8 cellular contexts compared by ENCODE assay signal in the genomic region with DNA sequence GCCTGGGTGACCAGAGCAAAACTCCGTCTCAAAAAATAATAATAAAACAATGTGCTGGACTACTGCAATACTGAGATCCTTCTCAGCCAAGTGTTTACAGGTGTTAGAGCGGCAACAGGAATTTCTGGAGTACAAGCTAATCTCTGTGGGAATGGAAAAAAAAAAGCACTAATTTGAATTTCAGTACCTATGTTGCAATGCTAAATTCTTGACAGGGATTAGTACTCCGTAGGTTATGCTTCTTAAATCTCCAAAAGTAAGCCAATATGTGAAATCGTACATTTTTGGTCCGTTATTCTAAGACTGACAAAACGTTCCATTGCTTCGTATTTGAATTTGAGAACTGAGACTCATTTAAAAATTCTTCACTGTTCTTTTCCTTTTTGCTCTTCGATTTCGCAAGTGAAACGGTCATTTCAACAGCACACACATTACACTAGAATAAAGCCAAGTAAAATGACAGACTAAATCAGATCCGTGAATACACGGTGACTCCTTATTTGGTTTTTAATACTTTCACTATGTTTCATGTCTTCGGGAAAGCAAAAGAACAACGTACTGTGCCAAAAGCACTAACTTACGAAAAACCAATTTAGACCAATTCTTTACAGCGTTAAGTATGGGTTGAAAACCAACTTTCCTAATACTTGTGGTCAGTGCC. TPM values are rescaled to one million over a fixed set of nuclear protein-coding genes. Genes with fewer than 3 reads are reported as not detected.
A peak's percentile ranks its signal among the peaks of the same experiment; 100 is the strongest.
DNase-seq lines count a peak whose midpoint lies in the region; ATAC-seq, FAIRE-seq and TF ChIP-seq lines count a peak whose summit lies in the region.

No MANE protein-coding gene starts in this region.

- no peak for DNase-seq in Calu3
- DNase-seq in Kasumi-1 (lab: John Stamatoyannopoulos, UW), result peak; percentile 36 to 38
- no peak for DNase-seq in K562 (ENCODE audit: extremely low read depth in 1 of 4, low spot score in 3 of 4)
- DNase-seq in memory B cell (ENCODE audit: low spot score in 2 of 2), result no peak
- no peak for DNase-seq in vagina (ENCODE audit: extremely low spot score in 2 of 2)
- no peak for DNase-seq in NCI-H2196 (lab: John Stamatoyannopoulos, UW; ENCODE audit: unreplicated experiment)
- no peak for DNase-seq in T1000 (lab: John Stamatoyannopoulos, UW)

- peak overlapping the region; percentile 95 for H3K27ac ChIP-seq in K562 (ENCODE audit: extremely low read depth, low read depth, low read length)
- H3K27ac ChIP-seq in vagina, result peak overlapping the region; percentile 96

- TF ChIP-seq POLR2A in K562 (conservative IDR thresholded peaks at IDR 0.05) (no peak), vagina (IDR thresholded peaks at IDR 0.05) (no peak)

- ATAC-seq in K562, result no peak
- ATAC-seq in memory B cell (ENCODE audit: low read depth), result no peak
- ATAC-seq in GM21528 (IDR thresholded peaks at IDR 0.05; ENCODE audit: low FRiP score, unreplicated experiment), result no peak

- H4K20me1 ChIP-seq in K562 (replicated peaks; ENCODE audit: control insufficient read depth, insufficient read depth, low read length), result no peaks in the 10 kb centered on the region; the same call in 1 of the 2 replicates

- H3K4me1 Mint-ChIP-seq in Calu3 (ENCODE audit: low read depth, unreplicated experiment) (peaks cover 25% of the 10 kb centered on the region), memory B cell (peaks cover 17% of the 10 kb centered on the region)

- POLR2A ChIA-PET in K562 (lab: Yijun Ruan, JAX), result interaction anchor here (0.8 to 3.9 kb wide), 4 partner anchors 11 to 1697 kb away, joined by 3 to 46 read pairs (median 4); a partner anchor contains a TSS

- H3K36me3 Mint-ChIP-seq in Calu3 (ENCODE audit: insufficient read depth, unreplicated experiment) (peaks cover 51% of the 10 kb centered on the region), memory B cell (peaks cover 2% of the 10 kb centered on the region)

- TF ChIP-seq RAD21 in K562 (CRISPR knock-in tag; conservative IDR thresholded peaks at IDR 0.05 in 1 of 2, IDR thresholded peaks at IDR 0.05 in 1 of 2), result no peak

- H3K4me3 Mint-ChIP-seq in Calu3 (ENCODE audit: low read depth, unreplicated experiment) (peak overlapping the region; percentile 75), memory B cell (peak overlapping the region; percentile 85)

- H3K9me3 Mint-ChIP-seq in Calu3 (ENCODE audit: low read depth, unreplicated experiment), result peaks cover 2% of the 10 kb centered on the region
- H3K9me3 Mint-ChIP-seq in memory B cell, result no peaks in the 10 kb centered on the region

- H3K27ac Mint-ChIP-seq in Calu3 (ENCODE audit: unreplicated experiment) (peak overlapping the region; percentile 63), memory B cell (peak overlapping the region; percentile 85)

- H3K27me3 ChIP-seq in K562 (ENCODE audit: control insufficient read depth in 2 of 2, insufficient read depth in 2 of 2, low read length in 2 of 2) (no peaks in the 10 kb centered on the region), vagina (no peaks in the 10 kb centered on the region)

- H3K36me3 ChIP-seq in K562 (ENCODE audit: control insufficient read depth, insufficient read depth, low read length), result peaks cover 13% of the 10 kb centered on the region; the same call in 2 of the 3 replicates
- no peaks in the 10 kb centered on the region for H3K36me3 ChIP-seq in vagina

- H3K9ac ChIP-seq in K562 (ENCODE audit: insufficient read depth in 1 of 2, low read depth in 2 of 2, low read length in 2 of 2), result peak overlapping the region; percentile 81 to 93

- TF ChIP-seq CTCF in Calu3 (IDR thresholded peaks at IDR 0.05; ENCODE audit: unreplicated experiment) (no peak), K562 (IDR thresholded peaks at IDR 0.05 in 2 of 3, conservative IDR thresholded peaks at IDR 0.05 in 1 of 3; ENCODE audit: insufficient read depth in 2 of 3, low read depth in 1 of 3, low read length in 3 of 3) (no peak), vagina (IDR thresholded peaks at IDR 0.05) (no peak)

- BruUV-seq in Calu3 (replicated peaks; lab: Mats Ljungman, UMichigan), result TSS peak; percentile 70
- TSS peak; percentile 73 for BruUV-seq in K562 (replicated peaks; lab: Mats Ljungman, UMichigan)

- no peaks in the 10 kb centered on the region for H3K9me1 ChIP-seq in K562 (ENCODE audit: control insufficient read depth, insufficient read depth, low read length)

- H3K27me3 Mint-ChIP-seq in Calu3 (ENCODE audit: unreplicated experiment) (no peaks in the 10 kb centered on the region), memory B cell (no peaks in the 10 kb centered on the region)

- in situ Hi-C loops in K562 (cut with MboI), result no loop called here

- peak overlapping the region; percentile 93 for H2AFZ ChIP-seq in K562 (ENCODE audit: low read depth, low read length)

- intact Hi-C loops in Calu3 (cut with micrococcal nuclease; ENCODE audit: unreplicated experiment), result loop anchor here (1.0 kb wide), 1 partner anchor 68 kb away; no protein-coding TSS in a partner anchor
- intact Hi-C loops in K562 (cut with micrococcal nuclease), result loop anchor here (2.0 kb wide), 3 partner anchors 41 to 77 kb away; no protein-coding TSS in a partner anchor
- intact Hi-C loops in vagina (cut with DNase I), result no loop called here

- peaks cover 18 to 29% of the 10 kb centered on the region in 2 experiments; a peak in 4 of 5 replicates for H3K4me1 ChIP-seq in K562 (replicated peaks in 1 of 2; ENCODE audit: control insufficient read depth in 2 of 2, insufficient read depth in 2 of 2, low read length in 2 of 2)
- peaks cover 56% of the 10 kb centered on the region for H3K4me1 ChIP-seq in vagina

- H3K79me2 ChIP-seq in K562 (ENCODE audit: control insufficient read depth, insufficient read depth, low read length), result peaks cover 61% of the 10 kb centered on the region

- CTCF ChIA-PET in Calu3 (lab: Charles Lee), result interaction anchor here (2.5 kb wide), 1 partner anchor 12 kb away, joined by 11 read pairs; a partner anchor contains a TSS
- CTCF ChIA-PET in K562 (lab: Yijun Ruan, JAX; ENCODE audit: low intra/inter-chr PET ratio), result no interaction called here

- 10% methylated on average over 16 of the region's 16 CpGs for whole genome bisulfite sequencing in K562 (ENCODE audit: insufficient coverage, low coverage, missing lambda C conversion rate)

- peak overlapping the region; percentile 86 for H3K4me2 ChIP-seq in K562 (ENCODE audit: insufficient read depth, low read length)

- H3K4me3 ChIP-seq in K562 (peak overlapping the region; percentile 72), vagina (peak overlapping the region; percentile 65 to 70)

- H3K9me3 ChIP-seq in K562 (replicated peaks; ENCODE audit: control insufficient read depth, insufficient read depth, low read depth, low read length), result no peaks in the 10 kb centered on the region
- no peaks in the 10 kb centered on the region for H3K9me3 ChIP-seq in vagina

- TF ChIP-seq EP300 in K562 (IDR thresholded peaks at IDR 0.05; ENCODE audit: low read length), result no peak

- FAIRE-seq in K562 (lab: Jason Lieb, UNC), result peak; percentile 67

RNA-seq across cellular contexts. Expression of a gene that starts 1.0 kb away (rescaled TPM):
- total RNA-seq in Calu3 (2022) (43.6 and 52.2 TPM in 2 replicates), K562 (2014; rRNA removed) (13.8 and 18.2 TPM in 2 replicates), K562 (2014; rRNA removed; fragmentation: Illumina TruSeq; extraction: Trizol) (34.0 and 42.0 TPM in 2 replicates), K562 (2015; rRNA removed; fragmentation: Illumina TruSeq; extraction: Trizol) (21.3 and 22.4 TPM in 2 replicates), K562 (2021) (39.8 and 41.4 TPM in 2 replicates), vagina (72.2 TPM)
- 24.6 and 32.2 TPM in 2 replicates for total RNA-seq in K562 (2011; cell fraction: chromatin; rRNA removed; ENCODE audit: low replicate concordance)
- total RNA-seq in K562 (2011; cell fraction: nucleolus; rRNA removed), result 11.0 and 12.6 TPM in 2 replicates
- 17.3 and 26.3 TPM in 2 replicates for total RNA-seq in K562 (2011; cell fraction: nucleoplasm; rRNA removed)
- polyA plus RNA-seq in K562 (2011; rRNA removed) (22.9 and 34.5 TPM in 2 replicates), K562 (2014; fragmentation: Illumina TruSeq; extraction: Trizol) (23.9 and 24.3 TPM in 2 replicates), K562 (2014; fragmentation: Nextera tagmentation; extraction: Ambion mirVana) (10 to 100 TPM; 23.5 to 34.2 TPM), K562 (2014; rRNA removed) (22.2 and 22.5 TPM in 2 replicates)
- 18.1 and 18.7 TPM in 2 replicates for polyA plus RNA-seq in K562 (2011; cell fraction: cytosol; rRNA removed)
- 8.4 and 12.2 TPM in 2 replicates for polyA plus RNA-seq in K562 (2011; cell fraction: nucleus; rRNA removed)
- polyA plus RNA-seq in K562 (2012), result 13.8 and 15.5 TPM in 2 replicates
- 36.5 and 40.6 TPM in 2 replicates for polyA minus RNA-seq in K562 (2011; rRNA and poly(A)+ RNA removed)
- polyA minus RNA-seq in K562 (2011; cell fraction: cytosol; rRNA and poly(A)+ RNA removed), result 17.2 and 19.7 TPM in 2 replicates
- polyA minus RNA-seq in K562 (2011; cell fraction: nucleus; rRNA and poly(A)+ RNA removed), result 4.3 and 8.0 TPM in 2 replicates

RNA-seq across cellular contexts. Expression of a gene that starts 11.1 kb away (rescaled TPM):
- total RNA-seq in Calu3 (2022), result 133 and 146 TPM in 2 replicates
- 98.9 and 173 TPM in 2 replicates for total RNA-seq in K562 (2011; cell fraction: chromatin; rRNA removed; ENCODE audit: low replicate concordance)
- 135 and 137 TPM in 2 replicates for total RNA-seq in K562 (2011; cell fraction: nucleolus; rRNA removed)
- total RNA-seq in K562 (2011; cell fraction: nucleoplasm; rRNA removed), result 196 and 286 TPM in 2 replicates
- total RNA-seq in K562 (2014; rRNA removed), result 45.0 and 52.4 TPM in 2 replicates
- 93.5 and 103 TPM in 2 replicates for total RNA-seq in K562 (2014; rRNA removed; fragmentation: Illumina TruSeq; extraction: Trizol)
- total RNA-seq in K562 (2015; rRNA removed; fragmentation: Illumina TruSeq; extraction: Trizol), result 90.1 and 94.9 TPM in 2 replicates
- 124 TPM in 2 replicates for total RNA-seq in K562 (2021)
- polyA plus RNA-seq in K562 (2011; rRNA removed), result 101 and 127 TPM in 2 replicates
- polyA plus RNA-seq in K562 (2011; cell fraction: cytosol; rRNA removed), result 93.3 and 96.3 TPM in 2 replicates
- 24.6 and 38.7 TPM in 2 replicates for polyA plus RNA-seq in K562 (2011; cell fraction: nucleus; rRNA removed)
- polyA plus RNA-seq in K562 (2012), result 106 and 280 TPM in 2 replicates
- polyA plus RNA-seq in K562 (2014; fragmentation: Illumina TruSeq; extraction: Trizol), result 142 and 169 TPM in 2 replicates
- polyA plus RNA-seq in K562 (2014; fragmentation: Nextera tagmentation; extraction: Ambion mirVana), result 10 to 100 TPM; 41.6 to 44.3 TPM
- polyA plus RNA-seq in K562 (2014; rRNA removed), result 86.9 and 93.3 TPM in 2 replicates
- polyA minus RNA-seq in K562 (2011; rRNA and poly(A)+ RNA removed), result 152 and 166 TPM in 2 replicates
- polyA minus RNA-seq in K562 (2011; cell fraction: cytosol; rRNA and poly(A)+ RNA removed), result 76.1 and 86.1 TPM in 2 replicates
- 13.7 and 24.4 TPM in 2 replicates for polyA minus RNA-seq in K562 (2011; cell fraction: nucleus; rRNA and poly(A)+ RNA removed)
- 75.1 TPM for total RNA-seq in vagina

RNA-seq across cellular contexts. Expression of a gene that starts 56.0 kb away (rescaled TPM):
- total RNA-seq in Calu3 (2022), result 261 and 297 TPM in 2 replicates
- 0.60 and 1.1 TPM in 2 replicates for total RNA-seq in K562 (2011; cell fraction: chromatin; rRNA removed; ENCODE audit: low replicate concordance)
- total RNA-seq in K562 (2011; cell fraction: nucleolus; rRNA removed), result 0.33 and 1.1 TPM in 2 replicates
- total RNA-seq in K562 (2011; cell fraction: nucleoplasm; rRNA removed), result 0.88 and 0.92 TPM in 2 replicates
- 1.2 and 1.7 TPM in 2 replicates for total RNA-seq in K562 (2014; rRNA removed)
- 0.77 and 1.2 TPM in 2 replicates for total RNA-seq in K562 (2014; rRNA removed; fragmentation: Illumina TruSeq; extraction: Trizol)
- total RNA-seq in K562 (2015; rRNA removed; fragmentation: Illumina TruSeq; extraction: Trizol), result 0.60 and 1.4 TPM in 2 replicates
- total RNA-seq in K562 (2021), result 2.7 TPM in 2 replicates
- polyA plus RNA-seq in K562 (2011; rRNA removed), result 1.3 and 2.0 TPM in 2 replicates
- polyA plus RNA-seq in K562 (2011; cell fraction: cytosol; rRNA removed), result 1.6 and 3.9 TPM in 2 replicates
- 0.73 and 0.92 TPM in 2 replicates for polyA plus RNA-seq in K562 (2011; cell fraction: nucleus; rRNA removed)
- 3.4 and 5.8 TPM in 2 replicates for polyA plus RNA-seq in K562 (2012)
- polyA plus RNA-seq in K562 (2014; fragmentation: Illumina TruSeq; extraction: Trizol), result 0.80 and 1.6 TPM in 2 replicates
- polyA plus RNA-seq in K562 (2014; fragmentation: Nextera tagmentation; extraction: Ambion mirVana), result 1 to 10 TPM; 1.3 to 1.9 TPM
- 0.96 and 1.4 TPM in 2 replicates for polyA plus RNA-seq in K562 (2014; rRNA removed)
- 2.3 and 4.8 TPM in 2 replicates for polyA minus RNA-seq in K562 (2011; rRNA and poly(A)+ RNA removed)
- 2.1 and 2.2 TPM in 2 replicates for polyA minus RNA-seq in K562 (2011; cell fraction: cytosol; rRNA and poly(A)+ RNA removed)
- polyA minus RNA-seq in K562 (2011; cell fraction: nucleus; rRNA and poly(A)+ RNA removed), result 0.54 and 0.67 TPM in 2 replicates
- 17.2 TPM for total RNA-seq in vagina

Comparison
In these comparisons a context has a peak if more than half of its experiments do, and no peak if none do; other contexts are left out.
1. DNase-seq: peak in Kasumi-1 (2 of 2); none in Calu3 (single experiment), K562 (0 of 4), memory B cell (0 of 2), vagina (0 of 2), NCI-H2196 (single experiment) and T1000 (single experiment).
2. RNA of a gene that starts 56.0 kb away (total RNA-seq): 261 to 297 TPM in Calu3; 17.2 TPM in vagina (single experiment) and 0.33 to 2.7 TPM in K562; every median in the first group is over 10 times any median in the second.